Comparison of ENCODE assay signal across 23 cellular contexts in genomic region chr3:177831361-177831760, GRCh38.
DNase-seq lines count a peak whose midpoint lies in the region; ATAC-seq, FAIRE-seq and TF ChIP-seq lines count a peak whose summit lies in the region.
"Had no signal": no experiment of that assay in that cellular context is flagged by ENCODE, and none has a peak within 500 bp of the region (broad histone marks: within the 10 kb centered on the region; RNA-seq: fewer than 3 reads in every experiment).

No MANE protein-coding gene starts in this region.

- no peaks in the 10 kb centered on the region for H3K79me2 ChIP-seq in neural cell (replicated peaks; ENCODE audit: insufficient read depth, low read length)
- no peaks in the 10 kb centered on the region for H3K79me2 ChIP-seq in smooth muscle cell (ENCODE audit: low read depth)

- no peaks in the 10 kb centered on the region for H3F3A ChIP-seq in neural cell (ENCODE audit: insufficient read depth, low read length, poor library complexity, severe bottlenecking)
- H3F3A ChIP-seq in smooth muscle cell (ENCODE audit: low read depth): peaks cover 19% of the 10 kb centered on the region

- H3K27ac ChIP-seq in A549: peak overlapping the region; percentile 57 to 82; a peak in 4 of 6 replicates
- peak overlapping the region; percentile 89 for H3K27ac ChIP-seq in neural cell (ENCODE audit: low read length)
- no peak overlapping the region for H3K27ac ChIP-seq in smooth muscle cell (ENCODE audit: low read depth)
- H3K27ac ChIP-seq: neutrophil, SJSA1 had no signal

- H3K4me1 ChIP-seq in A549 (peaks cover 40% of the 10 kb centered on the region), adipocyte (ENCODE audit: control insufficient read depth, insufficient read depth, low read length) (peaks cover 86% of the 10 kb centered on the region), smooth muscle cell (ENCODE audit: low read depth) (no peaks in the 10 kb centered on the region)
- H3K4me1 ChIP-seq: colonic mucosa had no signal

- peak overlapping the region; percentile 27 for H3K9ac ChIP-seq in adipocyte (ENCODE audit: low read length)
- H3K9ac ChIP-seq in neural cell (ENCODE audit: low read length): no peak overlapping the region
- no peak overlapping the region for H3K9ac ChIP-seq in smooth muscle cell (ENCODE audit: low read depth)

- no peak overlapping the region for H3K4me2 ChIP-seq in A549
- H3K4me2 ChIP-seq in neural cell (ENCODE audit: low read length): no peak overlapping the region
- no peak overlapping the region for H3K4me2 ChIP-seq in smooth muscle cell

- TF ChIP-seq EP300 in A549 (IDR thresholded peaks at IDR 0.05) (no peak), neural cell (conservative IDR thresholded peaks at IDR 0.05; ENCODE audit: poor library complexity, severe bottlenecking) (no peak)

- ATAC-seq in A549: no peak
- ATAC-seq: left lobe of liver, PC-3 had no signal

- H4K20me1 ChIP-seq in neural cell (ENCODE audit: insufficient read depth) (no peaks in the 10 kb centered on the region), smooth muscle cell (ENCODE audit: low read depth) (no peaks in the 10 kb centered on the region)

- no peaks in the 10 kb centered on the region for H3K9me3 ChIP-seq in A549
- no peaks in the 10 kb centered on the region for H3K9me3 ChIP-seq in adipocyte (ENCODE audit: control insufficient read depth, low read length)
- no peaks in the 10 kb centered on the region for H3K9me3 ChIP-seq in neural cell (ENCODE audit: low read length)
- no peaks in the 10 kb centered on the region for H3K9me3 ChIP-seq in smooth muscle cell (replicated peaks; ENCODE audit: low read depth)
- H3K9me3 ChIP-seq: colonic mucosa, neutrophil, SJSA1, suprapubic skin had no signal

- POLR2A ChIA-PET in A549 (lab: Yijun Ruan, JAX): no interaction called here

- 89% methylated on average over 4 of the region's 4 CpGs for WGBS in A549 (ENCODE audit: missing lambda C conversion rate)
- WGBS in smooth muscle cell (ENCODE audit: low lambda C conversion rate): 53% methylated on average over 4 of the region's 4 CpGs

- TF ChIP-seq POLR2A in A549 (IDR thresholded peaks at IDR 0.05; ENCODE audit: low read length): no peak

- H3K4me3 ChIP-seq in A549 (no peak overlapping the region), adipocyte (ENCODE audit: low read length) (no peak overlapping the region), neural cell (ENCODE audit: low read length) (no peak overlapping the region), smooth muscle cell (no peak overlapping the region)
- H3K4me3 ChIP-seq: colonic mucosa, SJSA1, suprapubic skin had no signal

- H2AFZ ChIP-seq in neural cell (ENCODE audit: low read depth, low read length): no peak overlapping the region
- no peak overlapping the region for H2AFZ ChIP-seq in smooth muscle cell (ENCODE audit: low read depth)

- CTCF ChIA-PET in A549 (lab: Yijun Ruan, JAX): interaction anchor here (0.5 kb wide), 1 partner anchor 171 kb away, joined by 3 read pairs; no protein-coding TSS in a partner anchor

- TF ChIP-seq CTCF in A549 (IDR thresholded peaks at IDR 0.05) (no peak), neural cell (IDR thresholded peaks at IDR 0.05; ENCODE audit: poor library complexity, severe bottlenecking) (no peak), smooth muscle cell (IDR thresholded peaks at IDR 0.05; ENCODE audit: borderline replicate concordance, insufficient read depth, poor library complexity, severe bottlenecking) (no peak)

- H3K9me2 ChIP-seq in neural cell (ENCODE audit: insufficient read depth, low read length): no peaks in the 10 kb centered on the region

- no peak for FAIRE-seq in A549 (lab: Jason Lieb, UNC)
- peak; percentile 13 for FAIRE-seq in HTR-8/SVneo (lab: Jason Lieb, UNC)
- FAIRE-seq: GM12892, H1 had no signal

- TF ChIP-seq RAD21 in A549 (conservative IDR thresholded peaks at IDR 0.05 in 1 of 2, IDR thresholded peaks at IDR 0.05 in 1 of 2) (no peak), neural cell (conservative IDR thresholded peaks at IDR 0.05) (no peak)

- H3K27me3 ChIP-seq in adipocyte (replicated peaks; ENCODE audit: control insufficient read depth, insufficient read depth, low read length) (no peaks in the 10 kb centered on the region), neural cell (ENCODE audit: insufficient read depth, low read depth, low read length) (no peaks in the 10 kb centered on the region), smooth muscle cell (ENCODE audit: low read depth) (no peaks in the 10 kb centered on the region)
- H3K27me3 ChIP-seq: colonic mucosa, neutrophil, SJSA1, suprapubic skin had no signal

- no peaks in the 10 kb centered on the region for H3K36me3 ChIP-seq in adipocyte (ENCODE audit: control insufficient read depth, insufficient read depth, low read length, severe bottlenecking)
- no peaks in the 10 kb centered on the region for H3K36me3 ChIP-seq in neural cell (ENCODE audit: insufficient read depth, low read length)
- H3K36me3 ChIP-seq in smooth muscle cell (ENCODE audit: low read depth): no peaks in the 10 kb centered on the region
- H3K36me3 ChIP-seq: colonic mucosa, neutrophil, SJSA1, suprapubic skin had no signal

- DNase-seq in A549 (ENCODE audit: low read depth in 1 of 2, low spot score in 1 of 2) (no peak), HTR-8/SVneo (ENCODE audit: insufficient read length, low spot score) (no peak), adipocyte (ENCODE audit: low read depth) (no peak), KG1 (lab: John Stamatoyannopoulos, UW) (no peak), kidney glomerular epithelial cell (lab: John Stamatoyannopoulos, UW) (no peak), HuH-7 (ENCODE audit: low spot score) (no peak), smooth muscle cell (lab: John Stamatoyannopoulos, UW; ENCODE audit: unreplicated experiment) (no peak)
- DNase-seq: activated CD4-positive, alpha-beta T cell treated with anti-CD3 and anti-CD28 coated beads, Interleukin-2, amount 50 U/mL, for 1 hour; activated naive CD8-positive, alpha-beta T cell treated with anti-CD3 and anti-CD28 coated beads, Interleukin-2, amount 10 ng/mL, durations not matched to agents 7 days and 5 days; colonic mucosa; DMS 273 treated with DMSO at 0.1 percent for 48 hours; NCI-H1105; NCI-H2171 treated with DMSO at 0.1 percent for 48 hours; PC-3; stimulated activated CD4-positive, alpha-beta T cell treated with anti-CD3 and anti-CD28 coated beads, Interleukin-15, amount 100 ng/mL, for 24 hours; T-helper 2 cell had no signal

TF ChIP-seq in A549, 52 proteins besides CTCF, POLR2A, EP300 and RAD21 (continues in another document):
- TF ChIP-seq ZC3H11A (IDR thresholded peaks at IDR 0.05) (no peak), CHD2 (IDR thresholded peaks at IDR 0.05; ENCODE audit: low read length, partially characterized antibody) (no peak), PHF8 (IDR thresholded peaks at IDR 0.05; ENCODE audit: borderline replicate concordance, low read depth) (no peak), KDM1A (IDR thresholded peaks at IDR 0.05; ENCODE audit: low read depth) (no peak), NPAS2 (CRISPR knock-in tag; IDR thresholded peaks at IDR 0.05; ENCODE audit: borderline replicate concordance) (no peak), EHMT2 (IDR thresholded peaks at IDR 0.05; ENCODE audit: low read depth) (no peak)

TF ChIP-seq in neural cell, 6 proteins besides CTCF, POLR2A, EP300 and RAD21:
- TF ChIP-seq, protein P1, sequence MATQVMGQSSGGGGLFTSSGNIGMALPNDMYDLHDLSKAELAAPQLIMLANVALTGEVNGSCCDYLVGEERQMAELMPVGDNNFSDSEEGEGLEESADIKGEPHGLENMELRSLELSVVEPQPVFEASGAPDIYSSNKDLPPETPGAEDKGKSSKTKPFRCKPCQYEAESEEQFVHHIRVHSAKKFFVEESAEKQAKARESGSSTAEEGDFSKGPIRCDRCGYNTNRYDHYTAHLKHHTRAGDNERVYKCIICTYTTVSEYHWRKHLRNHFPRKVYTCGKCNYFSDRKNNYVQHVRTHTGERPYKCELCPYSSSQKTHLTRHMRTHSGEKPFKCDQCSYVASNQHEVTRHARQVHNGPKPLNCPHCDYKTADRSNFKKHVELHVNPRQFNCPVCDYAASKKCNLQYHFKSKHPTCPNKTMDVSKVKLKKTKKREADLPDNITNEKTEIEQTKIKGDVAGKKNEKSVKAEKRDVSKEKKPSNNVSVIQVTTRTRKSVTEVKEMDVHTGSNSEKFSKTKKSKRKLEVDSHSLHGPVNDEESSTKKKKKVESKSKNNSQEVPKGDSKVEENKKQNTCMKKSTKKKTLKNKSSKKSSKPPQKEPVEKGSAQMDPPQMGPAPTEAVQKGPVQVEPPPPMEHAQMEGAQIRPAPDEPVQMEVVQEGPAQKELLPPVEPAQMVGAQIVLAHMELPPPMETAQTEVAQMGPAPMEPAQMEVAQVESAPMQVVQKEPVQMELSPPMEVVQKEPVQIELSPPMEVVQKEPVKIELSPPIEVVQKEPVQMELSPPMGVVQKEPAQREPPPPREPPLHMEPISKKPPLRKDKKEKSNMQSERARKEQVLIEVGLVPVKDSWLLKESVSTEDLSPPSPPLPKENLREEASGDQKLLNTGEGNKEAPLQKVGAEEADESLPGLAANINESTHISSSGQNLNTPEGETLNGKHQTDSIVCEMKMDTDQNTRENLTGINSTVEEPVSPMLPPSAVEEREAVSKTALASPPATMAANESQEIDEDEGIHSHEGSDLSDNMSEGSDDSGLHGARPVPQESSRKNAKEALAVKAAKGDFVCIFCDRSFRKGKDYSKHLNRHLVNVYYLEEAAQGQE (IDR thresholded peaks at IDR 0.05; ENCODE audit: borderline replicate concordance): no peak
- no peak for TF ChIP-seq TAF1 (IDR thresholded peaks at IDR 0.05; ENCODE audit: low read depth)
